In genomic region chrX:50036481-50036880, GRCh38 we compare ENCODE assay signal across 13 cellular contexts.
"Had no signal": no experiment of that assay in that cellular context is flagged by ENCODE, and none has a peak within 500 bp of the region (broad histone marks: within the 10 kb centered on the region; RNA-seq: fewer than 3 reads in every experiment).

No MANE protein-coding gene starts in this region.

- ATAC-seq: activated CD8-positive, alpha-beta T cell treated with anti-CD3 and anti-CD28 coated beads for 36 hours; activated T-helper 17 cell treated with anti-CD3 and anti-CD28 coated beads, Interleukin-2, amount 50 U/mL, for 72 hours; effector memory CD8-positive, alpha-beta T cell; natural killer cell treated with Interleukin-12 subunit alpha and Interleukin-12 subunit beta and Interleukin-15 and Interleukin-18, amount 100 ng/mL, for 72 hours had no signal

- H3K27ac ChIP-seq: epithelial cell of prostate, tibial artery had no signal

- H3K36me3 ChIP-seq: tibial artery had no signal

- H3K9me3 ChIP-seq: tibial artery had no signal

- DNase-seq: activated CD4-positive, alpha-beta T cell treated with anti-CD3 and anti-CD28 coated beads, Interleukin-2, amount 10 ng/mL, durations not matched to agents 24 days and 14 days; activated CD8-positive, alpha-beta T cell treated with anti-CD3 and anti-CD28 coated beads for 36 hours; activated naive CD4-positive, alpha-beta T cell; activated naive CD8-positive, alpha-beta T cell treated with anti-CD3 and anti-CD28 coated beads, Interleukin-2, amount 10 ng/mL, durations not matched to agents 7 days and 5 days; activated T-cell treated with anti-CD3 and anti-CD28 coated beads, Interleukin-2, amount 50 U/mL, for 1 hour; effector memory CD8-positive, alpha-beta T cell; nucleus accumbens; stimulated activated CD4-positive, alpha-beta T cell treated with anti-CD3 and anti-CD28 coated beads, Interleukin-2, amount 100 ng/mL, for 24 hours; stimulated activated naive CD4-positive, alpha-beta T cell treated with Interleukin-2 at 50 U/mL for 16 hours; tibial artery had no signal

- H3K27me3 ChIP-seq: tibial artery had no signal

- H3K4me3 ChIP-seq: tibial artery had no signal
